Comparison of ENCODE assay signal across 24 cellular contexts in the genomic region with DNA sequence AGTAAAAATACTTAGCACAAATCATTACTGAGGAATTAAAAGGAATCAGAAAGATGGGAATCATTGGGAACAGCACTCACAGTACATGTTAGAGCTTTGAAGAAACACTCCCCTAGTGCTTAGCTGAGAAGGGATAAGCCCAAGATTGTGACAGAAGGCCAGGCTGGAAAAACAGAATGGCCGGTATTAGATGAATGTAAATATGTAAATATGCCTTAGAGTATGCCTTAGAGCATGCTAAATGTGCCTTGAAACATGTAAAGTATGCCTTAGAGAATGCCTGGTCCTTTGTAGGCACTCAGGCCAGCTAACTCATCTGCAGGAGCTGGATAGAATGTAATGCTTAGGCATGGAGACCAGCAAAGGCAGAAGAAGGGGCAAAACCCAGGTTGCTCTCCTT. TPM values are rescaled to one million over a fixed set of nuclear protein-coding genes. Genes with fewer than 3 reads are reported as not detected.
A peak's percentile ranks its signal among the peaks of the same experiment; 100 is the strongest.
DNase-seq lines count a peak whose midpoint lies in the region; ATAC-seq, FAIRE-seq and TF ChIP-seq lines count a peak whose summit lies in the region.
"Had no signal": no experiment of that assay in that cellular context is flagged by ENCODE, and none has a peak within 500 bp of the region (broad histone marks: within the 10 kb centered on the region; RNA-seq: fewer than 3 reads in every experiment).

No MANE protein-coding gene starts in this region.

- TF ChIP-seq CTCF in AG04449 (IDR thresholded peaks at IDR 0.05; ENCODE audit: insufficient read depth, low read length, missing control alignments) (no peak), HL-60 (IDR thresholded peaks at IDR 0.05; ENCODE audit: insufficient read depth, low read length) (no peak), osteoblast (IDR thresholded peaks at IDR 0.05; ENCODE audit: extremely low read depth, low read depth, low read length) (no peak), lower leg skin (IDR thresholded peaks at IDR 0.05) (no peak)

- intact Hi-C loops in lower leg skin (cut with DNase I; ENCODE audit: low total_unique reads), result no loop called here

- H3K9ac ChIP-seq in adipocyte (ENCODE audit: low read length), result no peak overlapping the region

- no peak overlapping the region for H3K4me2 ChIP-seq in osteoblast (ENCODE audit: insufficient read depth, low read length)
- H3K4me2 ChIP-seq: GM23338, PC-9 had no signal

- WGBS in lower leg skin, 2 donors, result 86 to 100% methylated on average over 1 of the region's 1 CpG

- FAIRE-seq in HTR-8/SVneo (lab: Jason Lieb, UNC), result no peak
- FAIRE-seq: A204.1 had no signal

- no peaks in the 10 kb centered on the region for H3K36me3 ChIP-seq in adipocyte (ENCODE audit: control insufficient read depth, insufficient read depth, low read length, severe bottlenecking)
- no peaks in the 10 kb centered on the region for H3K36me3 ChIP-seq in osteoblast (ENCODE audit: insufficient read depth, low read length)
- H3K36me3 ChIP-seq: HAP-1 had no signal

- no peaks in the 10 kb centered on the region for H3K79me2 ChIP-seq in osteoblast (ENCODE audit: insufficient read depth, low read length)

- CTCF ChIA-PET in AG04449 (lab: Yijun Ruan, JAX), result interaction anchor here (0.9 to 2.5 kb wide), 2 partner anchors 10 to 275 kb away, joined by 3 to 16 read pairs; partner anchors contain the start of gene TENT5A

- no peak for ATAC-seq in GM18519 (IDR thresholded peaks at IDR 0.05; ENCODE audit: low FRiP score, unreplicated experiment)
- ATAC-seq: GM23338, T-cell had no signal

- H3K27me3 ChIP-seq in HL-60 (ENCODE audit: insufficient read depth, poor library complexity, severe bottlenecking) (no peaks in the 10 kb centered on the region), adipocyte (replicated peaks; ENCODE audit: control insufficient read depth, insufficient read depth, low read length) (no peaks in the 10 kb centered on the region), osteoblast (ENCODE audit: insufficient read depth, low read length) (no peaks in the 10 kb centered on the region)

- peak overlapping the region; percentile 7 for H2AFZ ChIP-seq in osteoblast (ENCODE audit: low read length)
- H2AFZ ChIP-seq: PC-9 had no signal

- H3K4me3 ChIP-seq in AG04449 (ENCODE audit: low read depth, low read length) (no peak overlapping the region), HL-60 (replicated peaks; ENCODE audit: insufficient read depth, low read length) (no peak overlapping the region), adipocyte (ENCODE audit: low read length) (no peak overlapping the region), osteoblast (ENCODE audit: insufficient read depth, low read length) (no peak overlapping the region), lower leg skin (ENCODE audit: low read depth, poor library complexity, severe bottlenecking) (no peak overlapping the region)
- H3K4me3 ChIP-seq: GM23338, HAP-1, PC-9 had no signal

- POLR2A ChIA-PET in AG04449 (lab: Yijun Ruan, JAX), result no interaction called here

- H3K9me3 ChIP-seq in adipocyte (ENCODE audit: control insufficient read depth, low read length), result no peaks in the 10 kb centered on the region
- no peaks in the 10 kb centered on the region for H3K9me3 ChIP-seq in osteoblast (ENCODE audit: low read depth, low read length)
- H3K9me3 ChIP-seq: Caco-2, HAP-1 had no signal

- peak; percentile 23 for DNase-seq in AG04449 (ENCODE audit: low read depth, low spot score)
- no peak for DNase-seq in HL-60 (ENCODE audit: low read depth in 1 of 2, low spot score in 1 of 2)
- DNase-seq in adipocyte (ENCODE audit: low read depth), result peak; percentile 53
- DNase-seq in osteoblast (ENCODE audit: insufficient read length, low spot score, missing footprints), result no peak
- no peak for DNase-seq in OCI-M1 (lab: John Stamatoyannopoulos, UW)
- no peak for DNase-seq in lower leg skin (ENCODE audit: low spot score in 2 of 2)
- DNase-seq in HTR-8/SVneo (ENCODE audit: insufficient read length, low spot score), result no peak
- DNase-seq: C1 segment of cervical spinal cord; Caco-2; CD4-positive, alpha-beta memory T cell; DND-41; NCI-H1092; NCI-H1417 treated with DMSO at 0.1 percent for 48 hours; NCI-H1694 treated with DMSO at 0.1 percent for 48 hours; NCI-H2081; NCI-H345; NCI-H510A treated with DMSO at 0.1 percent for 48 hours; PC-9; SHP77; T-cell had no signal

- no peak for TF ChIP-seq POLR2A in lower leg skin (IDR thresholded peaks at IDR 0.05)

- H3K4me1 ChIP-seq in adipocyte (ENCODE audit: control insufficient read depth, insufficient read depth, low read length) (peaks cover 53% of the 10 kb centered on the region), osteoblast (ENCODE audit: insufficient read depth, low read length) (peaks cover 47% of the 10 kb centered on the region)
- H3K4me1 ChIP-seq: HAP-1 had no signal

- H4K20me1 ChIP-seq in osteoblast (ENCODE audit: insufficient read depth, low read length), result no peaks in the 10 kb centered on the region

- H3K27ac ChIP-seq in HL-60 (replicated peaks) (peak overlapping the region; percentile 13), osteoblast (ENCODE audit: low read depth, low read length) (no peak overlapping the region)
- H3K27ac ChIP-seq: PC-9 had no signal

RNA-seq across cellular contexts. Expression of gene TENT5A, which starts 10.6 kb away (rescaled TPM):
- total RNA-seq in osteoblast (79.6 and 82.9 TPM in 2 replicates), lower leg skin (10 to 100 TPM; 18.4 to 26.6 (median 24.7) TPM)

Comparison
In these comparisons a context has a peak if more than half of its experiments do, and no peak if none do; other contexts are left out.
1. DNase-seq: peak in AG04449 (single experiment) and adipocyte (single experiment); none in HL-60 (0 of 2), osteoblast (single experiment), OCI-M1 (single experiment), lower leg skin (0 of 2) and HTR-8/SVneo (single experiment).